1 cellular context compared by ENCODE assay signal in the genomic region with DNA sequence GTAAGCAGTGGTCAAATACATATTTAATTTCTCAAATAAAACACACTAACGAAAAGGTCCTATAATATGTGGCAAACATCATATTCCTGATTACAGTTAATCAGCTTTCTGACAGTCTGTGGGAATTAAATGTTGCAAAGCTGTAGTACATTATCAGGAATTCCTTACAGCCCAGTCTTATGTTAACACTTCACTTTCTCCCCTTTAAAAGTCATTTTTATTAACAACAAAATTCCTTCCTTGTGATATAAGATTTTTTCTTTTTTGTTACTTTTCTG.
TF ChIP-seq lines count a peak whose summit lies in the region.

No MANE protein-coding gene starts in this region.

TF ChIP-seq in SK-N-SH treated with all-trans-retinoic acid at 6 μM for 48 hours, 23 proteins besides CTCF, POLR2A, EP300 and RAD21 (continued from another document):
- TF ChIP-seq, protein P1, sequence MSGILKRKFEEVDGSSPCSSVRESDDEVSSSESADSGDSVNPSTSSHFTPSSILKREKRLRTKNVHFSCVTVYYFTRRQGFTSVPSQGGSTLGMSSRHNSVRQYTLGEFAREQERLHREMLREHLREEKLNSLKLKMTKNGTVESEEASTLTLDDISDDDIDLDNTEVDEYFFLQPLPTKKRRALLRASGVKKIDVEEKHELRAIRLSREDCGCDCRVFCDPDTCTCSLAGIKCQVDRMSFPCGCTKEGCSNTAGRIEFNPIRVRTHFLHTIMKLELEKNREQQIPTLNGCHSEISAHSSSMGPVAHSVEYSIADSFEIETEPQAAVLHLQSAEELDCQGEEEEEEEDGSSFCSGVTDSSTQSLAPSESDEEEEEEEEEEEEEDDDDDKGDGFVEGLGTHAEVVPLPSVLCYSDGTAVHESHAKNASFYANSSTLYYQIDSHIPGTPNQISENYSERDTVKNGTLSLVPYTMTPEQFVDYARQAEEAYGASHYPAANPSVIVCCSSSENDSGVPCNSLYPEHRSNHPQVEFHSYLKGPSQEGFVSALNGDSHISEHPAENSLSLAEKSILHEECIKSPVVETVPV (CRISPR knock-in tag; IDR thresholded peaks at IDR 0.05): no peak
- TF ChIP-seq, protein P2, sequence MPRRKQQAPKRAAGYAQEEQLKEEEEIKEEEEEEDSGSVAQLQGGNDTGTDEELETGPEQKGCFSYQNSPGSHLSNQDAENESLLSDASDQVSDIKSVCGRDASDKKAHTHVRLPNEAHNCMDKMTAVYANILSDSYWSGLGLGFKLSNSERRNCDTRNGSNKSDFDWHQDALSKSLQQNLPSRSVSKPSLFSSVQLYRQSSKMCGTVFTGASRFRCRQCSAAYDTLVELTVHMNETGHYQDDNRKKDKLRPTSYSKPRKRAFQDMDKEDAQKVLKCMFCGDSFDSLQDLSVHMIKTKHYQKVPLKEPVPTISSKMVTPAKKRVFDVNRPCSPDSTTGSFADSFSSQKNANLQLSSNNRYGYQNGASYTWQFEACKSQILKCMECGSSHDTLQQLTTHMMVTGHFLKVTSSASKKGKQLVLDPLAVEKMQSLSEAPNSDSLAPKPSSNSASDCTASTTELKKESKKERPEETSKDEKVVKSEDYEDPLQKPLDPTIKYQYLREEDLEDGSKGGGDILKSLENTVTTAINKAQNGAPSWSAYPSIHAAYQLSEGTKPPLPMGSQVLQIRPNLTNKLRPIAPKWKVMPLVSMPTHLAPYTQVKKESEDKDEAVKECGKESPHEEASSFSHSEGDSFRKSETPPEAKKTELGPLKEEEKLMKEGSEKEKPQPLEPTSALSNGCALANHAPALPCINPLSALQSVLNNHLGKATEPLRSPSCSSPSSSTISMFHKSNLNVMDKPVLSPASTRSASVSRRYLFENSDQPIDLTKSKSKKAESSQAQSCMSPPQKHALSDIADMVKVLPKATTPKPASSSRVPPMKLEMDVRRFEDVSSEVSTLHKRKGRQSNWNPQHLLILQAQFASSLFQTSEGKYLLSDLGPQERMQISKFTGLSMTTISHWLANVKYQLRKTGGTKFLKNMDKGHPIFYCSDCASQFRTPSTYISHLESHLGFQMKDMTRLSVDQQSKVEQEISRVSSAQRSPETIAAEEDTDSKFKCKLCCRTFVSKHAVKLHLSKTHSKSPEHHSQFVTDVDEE (CRISPR knock-in tag; IDR thresholded peaks at IDR 0.05): no peak
- TF ChIP-seq CSDC2 (CRISPR knock-in tag; IDR thresholded peaks at IDR 0.05): no peak
